Comparison of ENCODE assay signal across 11 cellular contexts in genomic region chr22:45006873-45007246, GRCh38. TPM values are rescaled to one million over a fixed set of nuclear protein-coding genes. Genes with fewer than 3 reads are reported as not detected.
DNase-seq lines count a peak whose midpoint lies in the region; ATAC-seq, FAIRE-seq and TF ChIP-seq lines count a peak whose summit lies in the region.
"Had no signal": no experiment of that assay in that cellular context is flagged by ENCODE, and none has a peak within 500 bp of the region (broad histone marks: within the 10 kb centered on the region; RNA-seq: fewer than 3 reads in every experiment).

No MANE protein-coding gene starts in this region.

- H3K4me1 ChIP-seq in BE2C (no peaks in the 10 kb centered on the region; the same call in 1 of the 2 replicates), RWPE2 (ENCODE audit: insufficient read depth, poor library complexity, severe bottlenecking) (no peaks in the 10 kb centered on the region), right atrium auricular region (peaks cover 0 to 36% of the 10 kb centered on the region in 2 donors), pancreas (peaks cover 8 to 12% (median 11%) of the 10 kb centered on the region in 3 donors)

- H3K4me3 ChIP-seq in BE2C (ENCODE audit: low read depth, low read length) (peak overlapping the region; percentile 47), RWPE2 (ENCODE audit: severe bottlenecking) (peak overlapping the region; percentile 3), right atrium auricular region (peak overlapping the region; percentile 65 to 68), pancreas (peak overlapping the region in 3 of 4 donors; percentile 15 to 40 (median 29))

- 1 to 2% methylated on average over 17 to 33 of the region's 33 CpGs for WGBS in pancreas, 2 donors

- no peaks in the 10 kb centered on the region for H3K27me3 ChIP-seq in BE2C
- H3K27me3 ChIP-seq in RWPE2 (ENCODE audit: insufficient read depth, poor library complexity, severe bottlenecking) = peaks cover 61% of the 10 kb centered on the region
- H3K27me3 ChIP-seq in right atrium auricular region = no peaks in the 10 kb centered on the region
- peaks cover 0 to 10% (median 3%) of the 10 kb centered on the region in 4 donors for H3K27me3 ChIP-seq in pancreas

- ATAC-seq in RWPE2 (ENCODE audit: low read depth) (no peak), pancreas (peak in 2 of 4 donors; percentile 17 to 31)

- no peak for TF ChIP-seq CTCF in BE2C (IDR thresholded peaks at IDR 0.05; ENCODE audit: low read depth, low read length)
- no peak for TF ChIP-seq CTCF in RWPE2 (IDR thresholded peaks at IDR 0.05; ENCODE audit: poor library complexity, severe bottlenecking)
- TF ChIP-seq CTCF in right atrium auricular region (IDR thresholded peaks at IDR 0.05) = no peak
- TF ChIP-seq CTCF in pancreas (IDR thresholded peaks at IDR 0.05) = no peak

- H3K9me3 ChIP-seq in BE2C (no peaks in the 10 kb centered on the region), RWPE2 (ENCODE audit: severe bottlenecking) (no peaks in the 10 kb centered on the region), right atrium auricular region (no peaks in the 10 kb centered on the region), pancreas (no peaks in the 10 kb centered on the region)

- DNase-seq in BE2C (peak; percentile 25), RWPE2 (ENCODE audit: low spot score) (no peak), right atrium auricular region (ENCODE audit: low spot score) (no peak), pancreas (no peak), NCI-H510A (lab: John Stamatoyannopoulos, UW) (no peak), NOMO-1 treated with DMSO at 0.1 percent for 48 hours (lab: John Stamatoyannopoulos, UW; ENCODE audit: unreplicated experiment) (no peak), germinal center (ENCODE audit: low spot score) (no peak)
- DNase-seq in activated CD8-positive, alpha-beta memory T cell treated with anti-CD3 and anti-CD28 coated beads for 24 hours = no peak
- DNase-seq: CD4-positive, alpha-beta T cell; NCI-H146 had no signal

- FAIRE-seq in pancreas (lab: Jason Lieb, UNC) = no peak
- FAIRE-seq: bronchial epithelial cell had no signal

- H3K27ac ChIP-seq in RWPE2 (ENCODE audit: poor library complexity, severe bottlenecking) = no peak overlapping the region
- peak overlapping the region; percentile 87 to 91 for H3K27ac ChIP-seq in right atrium auricular region
- no peak overlapping the region for H3K27ac ChIP-seq in pancreas

- intact Hi-C loops in pancreas (cut with DNase I) = no loop called here

- H3K36me3 ChIP-seq in BE2C = peaks cover 9% of the 10 kb centered on the region
- no peaks in the 10 kb centered on the region for H3K36me3 ChIP-seq in RWPE2 (ENCODE audit: low read depth)
- H3K36me3 ChIP-seq in right atrium auricular region = no peaks in the 10 kb centered on the region
- no peaks in the 10 kb centered on the region for H3K36me3 ChIP-seq in pancreas

RNA-seq across cellular contexts. Expression of gene PHF21B, which starts 2.9 kb away (rescaled TPM):
- polyA plus RNA-seq in BE2C (2012; ENCODE audit: insufficient read depth, insufficient read length, low read depth) = 24.6 TPM
- total RNA-seq in right atrium auricular region = 1 to 10 TPM; 1.4 to 2.2 TPM
- 1 to 10 TPM in 1 of 6 donors, under 1 TPM in 4, not detected in 1; 0.34 to 1.4 (median 0.57) TPM for total RNA-seq in pancreas
- 1 to 10 TPM in 1 of 2 donors, under 1 TPM in 1; 0.57 to 2.9 TPM for polyA plus RNA-seq in pancreas
- total RNA-seq: bronchial epithelial cell; CD4-positive, alpha-beta T cell had no signal

Comparison
In these comparisons a context has a peak if more than half of its experiments do, and no peak if none do; other contexts are left out.
1. H3K4me3 ChIP-seq: peak in every context shown above with its lines; median percentile 66 in right atrium auricular region; 47 in BE2C; 29 in pancreas; 3 in RWPE2.
2. H3K27ac ChIP-seq: peak in right atrium auricular region (2 of 2); none in RWPE2 (single experiment) and pancreas (0 of 4).